ENCODE assay signal across 1 cellular context in genomic region chr9:33816327-33817252, GRCh38.
TF ChIP-seq lines count a peak whose summit lies in the region.

Gene UBE2R2 (plus strand): TSS chr9:33817160. CDS start chr9:33817758, 598 bp downstream.

TF ChIP-seq in K562, 482 proteins besides CTCF, POLR2A, EP300 and RAD21 (continued from another document and continues in another):
- TF ChIP-seq POU5F1 (IDR thresholded peaks at IDR 0.05; ENCODE audit: borderline replicate concordance, low read depth, low read length, partially characterized antibody) (no peak), L3MBTL2 (IDR thresholded peaks at IDR 0.05) (peak; percentile 77), IRF9 (tag; IDR thresholded peaks at IDR 0.05) (no peak), ZNF212 (CRISPR knock-in tag; IDR thresholded peaks at IDR 0.05) (no peak), ZMIZ1 (IDR thresholded peaks at IDR 0.05; ENCODE audit: low read depth in 2 of 2, low read length in 2 of 2) (no peak), ZNF197 (CRISPR knock-in tag; IDR thresholded peaks at IDR 0.05; ENCODE audit: low read depth) (no peak), MEIS2 (IDR thresholded peaks at IDR 0.05; ENCODE audit: partially characterized antibody) (no peak), ZNF12 (CRISPR knock-in tag; IDR thresholded peaks at IDR 0.05) (no peak), EP400 (IDR thresholded peaks at IDR 0.05) (peak; percentile 76), HNRNPK (IDR thresholded peaks at IDR 0.05; ENCODE audit: low read depth, low read length, poor library complexity, severe bottlenecking) (peak; percentile 72), ARID1B (IDR thresholded peaks at IDR 0.05) (peak; percentile 28), FOXP1 (CRISPR knock-in tag; IDR thresholded peaks at IDR 0.05) (peak; percentile 65; the same call in 1 of the 2 replicates), PKNOX1 (IDR thresholded peaks at IDR 0.05) (peak; percentile 37; the same call in 1 of the 2 replicates), NBN (IDR thresholded peaks at IDR 0.05; ENCODE audit: low read depth) (peak; percentile 37; the same call in 1 of the 2 replicates), GATAD2B (IDR thresholded peaks at IDR 0.05; ENCODE audit: borderline replicate concordance) (peak; percentile 73; the same call in 1 of the 2 replicates), BRD9 (IDR thresholded peaks at IDR 0.05; ENCODE audit: low read depth, partially characterized antibody) (peak; percentile 31), CTBP1 (IDR thresholded peaks at IDR 0.05; ENCODE audit: borderline replicate concordance) (peak; percentile 56), ID3 (CRISPR knock-in tag; IDR thresholded peaks at IDR 0.05) (no peak), ID3 (tag; IDR thresholded peaks at IDR 0.05) (peak; percentile 93), GTF2B (IDR thresholded peaks at IDR 0.05; ENCODE audit: extremely low read depth, insufficient read length) (no peak), YY1 (IDR thresholded peaks at IDR 0.05; ENCODE audit: borderline replicate concordance in 1 of 3, control insufficient read depth in 1 of 3, extremely low read depth in 1 of 3, insufficient read depth in 3 of 3, insufficient read length in 1 of 3, insufficient replicate concordance in 2 of 3, low read depth in 1 of 3, low read length in 2 of 3) (peak in 2 of 3 experiments; percentile 43 to 52), ZKSCAN8 (CRISPR knock-in tag; IDR thresholded peaks at IDR 0.05) (no peak), TAF7 (tag; IDR thresholded peaks at IDR 0.05) (peak; percentile 37; the same call in 1 of the 2 replicates), GABPB1 (CRISPR knock-in tag; IDR thresholded peaks at IDR 0.05) (peak; percentile 56; the same call in 1 of the 2 replicates), HNRNPLL (IDR thresholded peaks at IDR 0.05; ENCODE audit: low read depth, low read length, poor library complexity, severe bottlenecking) (peak; percentile 34), E2F4 (CRISPR knock-in tag; IDR thresholded peaks at IDR 0.05; ENCODE audit: low read depth) (0 out of 2 replicates have a peak, but pooled peaks have one; percentile 73), TBP (optimal IDR thresholded peaks at IDR 0.05; ENCODE audit: low read depth, low read length) (peak; percentile 58), ZFX (CRISPR knock-in tag; IDR thresholded peaks at IDR 0.05) (peak; percentile 84), PHF8 (IDR thresholded peaks at IDR 0.05; ENCODE audit: borderline replicate concordance, low read length) (peak; percentile 72; the same call in 1 of the 2 replicates), KHSRP (IDR thresholded peaks at IDR 0.05) (no peak), PHF20 (IDR thresholded peaks at IDR 0.05; ENCODE audit: partially characterized antibody) (peak; percentile 33), RBFOX2 (IDR thresholded peaks at IDR 0.05; ENCODE audit: low read depth, low read length) (peak; percentile 90), CEBPB (tag; IDR thresholded peaks at IDR 0.05) (no peak), LARP7 (IDR thresholded peaks at IDR 0.05) (no peak), ZNF592 (IDR thresholded peaks at IDR 0.05) (peak; percentile 44), CREB3L1 (IDR thresholded peaks at IDR 0.05; ENCODE audit: borderline replicate concordance, low read depth) (peak; percentile 16; the same call in 1 of the 2 replicates), ELK1 (CRISPR knock-in tag; IDR thresholded peaks at IDR 0.05) (no peak), TCF7 (IDR thresholded peaks at IDR 0.05; ENCODE audit: borderline replicate concordance) (0 out of 2 replicates have a peak, but pooled peaks have one; percentile 71), ZBTB2 (IDR thresholded peaks at IDR 0.05) (peak; percentile 79; the same call in 1 of the 2 replicates), SREBF1 (IDR thresholded peaks at IDR 0.05; ENCODE audit: borderline replicate concordance, low read depth, low read length) (no peak), MYNN (IDR thresholded peaks at IDR 0.05) (0 out of 2 replicates have a peak, but pooled peaks have one; percentile 18), MYNN (CRISPR knock-in tag; IDR thresholded peaks at IDR 0.05) (no peak), VEZF1 (CRISPR knock-in tag; IDR thresholded peaks at IDR 0.05) (peak; percentile 91), TEAD1 (CRISPR knock-in tag; IDR thresholded peaks at IDR 0.05) (no peak), ESRRA (IDR thresholded peaks at IDR 0.05; ENCODE audit: borderline replicate concordance, low read depth) (peak; percentile 44; the same call in 1 of the 2 replicates), PTRF (tag; IDR thresholded peaks at IDR 0.05) (no peak), CREB1 (IDR thresholded peaks at IDR 0.05) (peak; percentile 84), CREB1 (CRISPR knock-in tag; IDR thresholded peaks at IDR 0.05) (peak; percentile 80; the same call in 1 of the 2 replicates)
